ENCODE assay signal across 1 cellular context in genomic region chr16:57591870-57592485, GRCh38.
TF ChIP-seq lines count a peak whose summit lies in the region.

No MANE protein-coding gene starts in this region.

TF ChIP-seq in SK-N-SH, 30 proteins besides CTCF, POLR2A, EP300 and RAD21:
- TF ChIP-seq FOXJ3 (CRISPR knock-in tag; IDR thresholded peaks at IDR 0.05), result no peak
- no peak for TF ChIP-seq USF2 (IDR thresholded peaks at IDR 0.05; ENCODE audit: borderline replicate concordance, low read depth, low read length)
- TF ChIP-seq FOSL2 (IDR thresholded peaks at IDR 0.05; ENCODE audit: borderline replicate concordance, low read depth), result no peak
- TF ChIP-seq JUND (IDR thresholded peaks at IDR 0.05), result no peak
- TF ChIP-seq CHD2 (IDR thresholded peaks at IDR 0.05; ENCODE audit: low read length, partially characterized antibody), result no peak
- TF ChIP-seq GATA2 (CRISPR knock-in tag; IDR thresholded peaks at IDR 0.05), result no peak
- TF ChIP-seq MXI1 (IDR thresholded peaks at IDR 0.05; ENCODE audit: low read depth, low read length), result no peak
- TF ChIP-seq FOXM1 (IDR thresholded peaks at IDR 0.05; ENCODE audit: low read depth), result no peak
- no peak for TF ChIP-seq SMC3 (IDR thresholded peaks at IDR 0.05; ENCODE audit: low read depth, low read length)
- no peak for TF ChIP-seq NRF1 (IDR thresholded peaks at IDR 0.05; ENCODE audit: low read depth, low read length)
- no peak for TF ChIP-seq RXRA (IDR thresholded peaks at IDR 0.05; ENCODE audit: borderline replicate concordance, low read depth)
- no peak for TF ChIP-seq YY1 (IDR thresholded peaks at IDR 0.05; ENCODE audit: low read depth)
- TF ChIP-seq MAX (IDR thresholded peaks at IDR 0.05; ENCODE audit: low read depth), result no peak
- TF ChIP-seq EZH2phosphoT487 (IDR thresholded peaks at IDR 0.05; ENCODE audit: borderline replicate concordance, low read depth), result no peak
- TF ChIP-seq TAF1 (IDR thresholded peaks at IDR 0.05; ENCODE audit: borderline replicate concordance, low read depth, low read length), result no peak
- TF ChIP-seq IRF3 (IDR thresholded peaks at IDR 0.05; ENCODE audit: low read depth, low read length), result no peak
